ENCODE assay signal across 1 cellular context in genomic region chr1:110339427-110340206, GRCh38.
A peak's percentile ranks its signal among the peaks of the same experiment; 100 is the strongest.
TF ChIP-seq lines count a peak whose summit lies in the region.

No MANE protein-coding gene starts in this region.

TF ChIP-seq in HepG2, 621 proteins besides CTCF, POLR2A, EP300 and RAD21 (continued from another document and continues in another):
- TF ChIP-seq BATF2 (CRISPR knock-in tag; IDR thresholded peaks at IDR 0.05) (peak; percentile 78; the same call in 1 of the 2 replicates), IRX3 (CRISPR knock-in tag; IDR thresholded peaks at IDR 0.05; ENCODE audit: borderline replicate concordance, low read depth) (no peak), ZNF468 (CRISPR knock-in tag; IDR thresholded peaks at IDR 0.05) (no peak), ATF2 (CRISPR knock-in tag; IDR thresholded peaks at IDR 0.05) (0 out of 2 replicates have a peak, but pooled peaks have one; percentile 41), ATF7-NPFF (CRISPR knock-in tag; IDR thresholded peaks at IDR 0.05; ENCODE audit: low read depth) (peak; percentile 77; the same call in 1 of the 2 replicates), ZNF253 (CRISPR knock-in tag; IDR thresholded peaks at IDR 0.05; ENCODE audit: borderline replicate concordance) (0 out of 2 replicates have a peak, but pooled peaks have one; percentile 26), ZNF747 (CRISPR knock-in tag; IDR thresholded peaks at IDR 0.05; ENCODE audit: borderline replicate concordance) (peak; percentile 43; the same call in 1 of the 2 replicates), TBX3 (IDR thresholded peaks at IDR 0.05; ENCODE audit: borderline replicate concordance) (peak; percentile 14; the same call in 1 of the 2 replicates), ZNF451 (CRISPR knock-in tag; IDR thresholded peaks at IDR 0.05) (0 out of 2 replicates have a peak, but pooled peaks have one; percentile 36), ZNF17 (CRISPR knock-in tag; IDR thresholded peaks at IDR 0.05) (no peak), ZNF224 (CRISPR knock-in tag; IDR thresholded peaks at IDR 0.05) (no peak), ZNF639 (CRISPR knock-in tag; conservative IDR thresholded peaks at IDR 0.05) (no peak), HINFP (CRISPR knock-in tag; IDR thresholded peaks at IDR 0.05; ENCODE audit: low read depth) (no peak), ZNF530 (CRISPR knock-in tag; IDR thresholded peaks at IDR 0.05; ENCODE audit: low read depth) (no peak), GPBP1L1 (CRISPR knock-in tag; IDR thresholded peaks at IDR 0.05) (no peak), SKIL (CRISPR knock-in tag; IDR thresholded peaks at IDR 0.05; ENCODE audit: borderline replicate concordance) (peak; percentile 38; the same call in 1 of the 2 replicates), ZNF142 (CRISPR knock-in tag; IDR thresholded peaks at IDR 0.05) (peak; percentile 70; the same call in 1 of the 2 replicates), ZNF547 (CRISPR knock-in tag; IDR thresholded peaks at IDR 0.05) (no peak; the same call in 1 of the 2 replicates), ZFAT (CRISPR knock-in tag; conservative IDR thresholded peaks at IDR 0.05) (no peak), ZNF383 (CRISPR knock-in tag; IDR thresholded peaks at IDR 0.05; ENCODE audit: borderline replicate concordance) (no peak), SMC3 (IDR thresholded peaks at IDR 0.05; ENCODE audit: low read length) (no peak), ZNF10 (CRISPR knock-in tag; IDR thresholded peaks at IDR 0.05; ENCODE audit: borderline replicate concordance, low read depth) (no peak), HMG20B (CRISPR knock-in tag; conservative IDR thresholded peaks at IDR 0.05) (no peak), ZNF629 (CRISPR knock-in tag; conservative IDR thresholded peaks at IDR 0.05) (no peak), ZBTB49 (CRISPR knock-in tag; IDR thresholded peaks at IDR 0.05; ENCODE audit: borderline replicate concordance) (peak; percentile 65; the same call in 1 of the 2 replicates), RFX5 (IDR thresholded peaks at IDR 0.05; ENCODE audit: low read depth, low read length) (no peak), TAF1 (CRISPR knock-in tag; IDR thresholded peaks at IDR 0.05) (peak; percentile 99), ZBTB43 (CRISPR knock-in tag; conservative IDR thresholded peaks at IDR 0.05) (0 out of 2 replicates have a peak, but pooled peaks have one; percentile 9), AHR (CRISPR knock-in tag; IDR thresholded peaks at IDR 0.05) (no peak), CREB1 (IDR thresholded peaks at IDR 0.05) (no peak), CREB1 (CRISPR knock-in tag; IDR thresholded peaks at IDR 0.05) (no peak), THYN1 (CRISPR knock-in tag; IDR thresholded peaks at IDR 0.05; ENCODE audit: borderline replicate concordance, low read depth) (no peak), TGIF2 (CRISPR knock-in tag; IDR thresholded peaks at IDR 0.05) (no peak), ZNF430 (CRISPR knock-in tag; IDR thresholded peaks at IDR 0.05) (peak; percentile 42; the same call in 1 of the 2 replicates), ZFP62 (CRISPR knock-in tag; IDR thresholded peaks at IDR 0.05) (no peak), PAWR (CRISPR knock-in tag; IDR thresholded peaks at IDR 0.05; ENCODE audit: borderline replicate concordance) (no peak), PRDM4 (CRISPR knock-in tag; IDR thresholded peaks at IDR 0.05; ENCODE audit: borderline replicate concordance) (no peak)
